8 cellular contexts compared by ENCODE assay signal in the genomic region with DNA sequence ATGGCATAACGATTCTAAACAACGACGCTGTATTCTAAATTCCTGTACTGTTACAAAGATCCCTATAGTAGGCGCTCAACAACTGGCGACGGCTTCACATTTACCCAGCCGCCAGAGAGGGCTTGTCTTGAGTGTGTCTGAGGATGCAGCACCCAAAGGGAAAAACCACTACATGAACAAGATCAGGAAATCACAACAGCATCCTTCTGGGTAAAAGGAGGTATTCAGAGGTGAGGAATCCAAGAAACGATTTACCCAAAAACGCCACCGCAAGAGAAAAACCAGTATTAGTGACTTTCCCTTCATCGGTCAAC. TPM values are rescaled to one million over a fixed set of nuclear protein-coding genes. Genes with fewer than 3 reads are reported as not detected.
DNase-seq lines count a peak whose midpoint lies in the region; ATAC-seq and TF ChIP-seq lines count a peak whose summit lies in the region.

No MANE protein-coding gene starts in this region.

- H3K36me3 ChIP-seq in muscle layer of colon (ENCODE audit: insufficient read depth, low read length), result no peaks in the 10 kb centered on the region

- H3K4me3 ChIP-seq in muscle layer of colon (ENCODE audit: low read depth in 1 of 2, low read length in 2 of 2), result peak overlapping the region; percentile 86 to 96

- H3K9me3 ChIP-seq in muscle layer of colon (ENCODE audit: low read length), result no peaks in the 10 kb centered on the region

- peak overlapping the region; percentile 87 for H3K9ac ChIP-seq in muscle layer of colon (ENCODE audit: low read length)

- no peaks in the 10 kb centered on the region for H3K27me3 ChIP-seq in muscle layer of colon (ENCODE audit: control insufficient read depth in 1 of 2, insufficient read depth in 2 of 2, low read length in 2 of 2)

- H3K4me1 ChIP-seq in muscle layer of colon (ENCODE audit: insufficient read depth, low read length), result peaks cover 19% of the 10 kb centered on the region

- ATAC-seq in GM21381 (IDR thresholded peaks at IDR 0.05; ENCODE audit: unreplicated experiment), result peak; percentile 72

- no peak for TF ChIP-seq POLR2A in erythroblast (IDR thresholded peaks at IDR 0.05; ENCODE audit: low read length)

- H3K27ac ChIP-seq in muscle layer of colon (ENCODE audit: low read depth, low read length), result peak overlapping the region; percentile 96

- peak; percentile 89 for DNase-seq in DMS 273 (lab: John Stamatoyannopoulos, UW; ENCODE audit: unreplicated experiment)
- peak; percentile 71 for DNase-seq in HT1080 (ENCODE audit: low read depth)
- DNase-seq in NOMO-1 treated with dmso at 0.1 percent for 144 hours (lab: John Stamatoyannopoulos, UW; ENCODE audit: unreplicated experiment), result peak; percentile 79
- peak; percentile 31 for DNase-seq in activated CD8-positive, alpha-beta memory T cell treated with anti-CD3 and anti-CD28 coated beads, Interleukin-2, amount 50 U/mL, for 1 hour (ENCODE audit: extremely low read depth)
- DNase-seq in erythroblast (lab: John Stamatoyannopoulos, UW), result peak; percentile 80 to 84
- peak; percentile 11 for DNase-seq in stimulated activated CD8-positive, alpha-beta memory T cell treated with anti-CD3 and anti-CD28 coated beads, Interleukin-7, amount 100 ng/mL, for 24 hours (ENCODE audit: low read depth)

RNA-seq across cellular contexts. Expression of a gene that starts 0.7 kb away (rescaled TPM):
- 5.8 and 8.4 TPM in 2 replicates for total RNA-seq in HT1080 (2014; rRNA removed; shearing (Covaris generic))
- polyA plus RNA-seq in HT1080 (2015; cell fraction: cytosol; rRNA removed), result 7.7 and 8.7 TPM in 2 replicates
- polyA plus RNA-seq in HT1080 (2015; cell fraction: nucleus; rRNA removed), result 6.2 and 9.4 TPM in 2 replicates

RNA-seq across cellular contexts. Expression of a gene that starts 43.1 kb away (rescaled TPM):
- total RNA-seq in HT1080 (2014; rRNA removed; shearing (Covaris generic)), result 58.3 and 63.8 TPM in 2 replicates
- polyA plus RNA-seq in HT1080 (2015; cell fraction: cytosol; rRNA removed), result 40.3 and 52.7 TPM in 2 replicates
- 127 and 132 TPM in 2 replicates for polyA plus RNA-seq in HT1080 (2015; cell fraction: nucleus; rRNA removed)

Comparison
In these comparisons a context has a peak if more than half of its experiments do, and no peak if none do; other contexts are left out.
1. Peak in every context shown above with its lines: DNase-seq, ATAC-seq, H3K4me3 ChIP-seq and H3K27ac ChIP-seq.
2. DNase-seq: peak in every context shown above with its lines; median percentile 89 in DMS 273; 82 in erythroblast; 79 in NOMO-1 treated with dmso at 0.1 percent for 144 hours; 71 in HT1080; 31 in activated CD8-positive, alpha-beta memory T cell treated with anti-CD3 and anti-CD28 coated beads, Interleukin-2, amount 50 U/mL, for 1 hour; 11 in stimulated activated CD8-positive, alpha-beta memory T cell treated with anti-CD3 and anti-CD28 coated beads, Interleukin-7, amount 100 ng/mL, for 24 hours.